In genomic region chr3:11024181-11024580, GRCh38 we compare ENCODE assay signal across 12 cellular contexts. TPM values are rescaled to one million over a fixed set of nuclear protein-coding genes. Genes with fewer than 3 reads are reported as not detected.
"Had no signal": no experiment of that assay in that cellular context is flagged by ENCODE, and none has a peak within 500 bp of the region (broad histone marks: within the 10 kb centered on the region; RNA-seq: fewer than 3 reads in every experiment).

No MANE protein-coding gene starts in this region.

- H3K4me3 ChIP-seq: GM23248, GM23338, HAP-1 had no signal

- FAIRE-seq: H1, H54 had no signal

- DNase-seq: GM23248, GOT3, H7, H9, HCEC 1CT, HFFc6 had no signal

- H3K27ac ChIP-seq: GM23248 had no signal

- H3K36me3 ChIP-seq: HAP-1 had no signal

- H3K9ac ChIP-seq: GM23248 had no signal

- H3K9me3 ChIP-seq: HAP-1 had no signal

- H3K4me1 ChIP-seq: HAP-1 had no signal

- H2AFZ ChIP-seq: GM23248, GM23338 had no signal

- H3K4me2 ChIP-seq: GM23338 had no signal

- ATAC-seq: GM23338, HCT116 had no signal

RNA-seq across cellular contexts. Expression of gene SLC6A1, which starts 31.6 kb away (rescaled TPM):
- total RNA-seq: GM23248, H4, H9, HFFc6 had no signal
- polyA plus RNA-seq: GM23248 had no signal
